11 cellular contexts compared by ENCODE assay signal in the genomic region with DNA sequence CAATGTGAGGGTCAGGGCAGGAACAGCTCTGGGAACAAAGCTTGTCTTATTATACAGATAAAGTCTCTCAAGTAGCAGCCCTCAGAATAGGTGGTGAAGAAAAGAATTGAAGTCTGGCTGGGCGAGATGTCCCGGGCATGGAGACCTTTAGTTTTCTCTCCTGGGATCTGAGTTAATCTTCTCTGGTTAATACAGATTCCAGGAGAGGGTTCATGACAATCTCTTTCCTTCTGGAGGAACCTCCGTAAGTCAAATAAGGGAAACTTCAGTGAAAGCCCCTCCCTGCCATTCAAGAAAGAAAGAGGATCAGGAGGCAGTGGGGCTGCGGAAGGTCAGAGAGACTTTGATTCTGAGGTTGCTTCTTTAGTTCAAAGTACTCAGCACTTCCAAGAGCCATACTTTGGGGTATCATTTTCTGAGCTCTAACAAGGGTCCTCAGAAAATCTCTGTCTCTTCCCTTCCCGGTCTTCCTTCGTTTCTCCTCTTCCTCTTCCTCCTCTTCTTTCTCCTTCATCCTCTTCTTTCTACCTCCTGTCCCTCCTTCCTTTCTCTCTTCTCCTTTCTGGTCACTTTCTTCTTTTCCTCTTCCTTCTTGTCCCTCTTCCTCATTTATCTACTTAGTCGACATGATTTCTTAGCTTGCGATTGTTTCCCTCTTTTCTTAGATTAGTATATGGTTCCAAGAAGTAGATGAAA. TPM values are rescaled to one million over a fixed set of nuclear protein-coding genes. Genes with fewer than 3 reads are reported as not detected.
A peak's percentile ranks its signal among the peaks of the same experiment; 100 is the strongest.
DNase-seq lines count a peak whose midpoint lies in the region; ATAC-seq, FAIRE-seq and TF ChIP-seq lines count a peak whose summit lies in the region.
"Had no signal": no experiment of that assay in that cellular context is flagged by ENCODE, and none has a peak within 500 bp of the region (broad histone marks: within the 10 kb centered on the region; RNA-seq: fewer than 3 reads in every experiment).

No MANE protein-coding gene starts in this region.

- H3K23me2 ChIP-seq in H1 (ENCODE audit: low read depth, low read length): peaks cover 9% of the 10 kb centered on the region; the same call in 1 of the 2 replicates

- H3K4me2 ChIP-seq in H1 (ENCODE audit: insufficient read depth in 1 of 2, low read depth in 2 of 2, low read length in 2 of 2): peak overlapping the region; percentile 82 to 98
- peak overlapping the region; percentile 100 for H3K4me2 ChIP-seq in osteoblast (ENCODE audit: insufficient read depth, low read length)

- no peaks in the 10 kb centered on the region; a peak in 2 of 7 replicates for H3K4me1 ChIP-seq in H1 (replicated peaks in 1 of 4; ENCODE audit: control insufficient read depth in 3 of 4, insufficient read depth in 4 of 4, low read length in 3 of 4)
- peaks cover 15% of the 10 kb centered on the region for H3K4me1 ChIP-seq in osteoblast (ENCODE audit: insufficient read depth, low read length)

- no peak overlapping the region for H2BK20ac ChIP-seq in H1 (ENCODE audit: low read length)

- H3K56ac ChIP-seq in H1 (replicated peaks; ENCODE audit: insufficient read length, low read depth, low read length): no peak overlapping the region

- H3K27ac ChIP-seq in H1 (ENCODE audit: low read depth, low read length) (no peak overlapping the region), osteoblast (ENCODE audit: low read depth, low read length) (peak overlapping the region; percentile 95)

- H4K5ac ChIP-seq in H1 (ENCODE audit: insufficient read length, low read depth, low read length): no peak overlapping the region

- H4K91ac ChIP-seq in H1 (replicated peaks; ENCODE audit: insufficient read length, low read length): no peak overlapping the region

- H3K23ac ChIP-seq in H1 (ENCODE audit: insufficient read length): no peak overlapping the region

- POLR2A ChIA-PET in H1 (lab: Charles Lee; ENCODE audit: partially characterized antibody): no interaction called here

- H3K79me2 ChIP-seq in H1 (ENCODE audit: control insufficient read depth in 1 of 2, insufficient read depth in 2 of 2, low read length in 2 of 2) (no peaks in the 10 kb centered on the region), osteoblast (ENCODE audit: insufficient read depth, low read length) (peaks cover 1% of the 10 kb centered on the region)

- H3K4ac ChIP-seq in H1 (replicated peaks; ENCODE audit: insufficient read length, low read depth, low read length): no peak overlapping the region

- DNase-seq in Caki2 (ENCODE audit: low read depth): peak; percentile 32
- DNase-seq in LNCaP clone FGC (ENCODE audit: low read depth): no peak
- DNase-seq in H1 (ENCODE audit: low read depth in 1 of 2, low spot score in 2 of 2): no peak
- DNase-seq in osteoblast (ENCODE audit: insufficient read length, low spot score, missing footprints): no peak
- no peak for DNase-seq in NOMO-1 treated with dmso at 0.1 percent for 144 hours (lab: John Stamatoyannopoulos, UW; ENCODE audit: unreplicated experiment)
- DNase-seq in D721Med (ENCODE audit: insufficient read length, low spot score): no peak
- DNase-seq in hepatic stellate cell (ENCODE audit: low spot score): no peak
- DNase-seq: body of pancreas, NCI-H748 treated with DMSO at 0.1 percent for 48 hours, thyroid gland had no signal

- H3K27me3 ChIP-seq in H1 (replicated peaks in 1 of 4; ENCODE audit: control insufficient read depth in 3 of 4, extremely low read depth in 1 of 4, insufficient read depth in 3 of 4, low read length in 3 of 4) (peaks cover 0 to 2% (median under 1%) of the 10 kb centered on the region in 4 experiments; a peak in 3 of 7 replicates), osteoblast (ENCODE audit: insufficient read depth, low read length) (no peaks in the 10 kb centered on the region)
- H3K27me3 ChIP-seq: body of pancreas, thyroid gland had no signal

- TF ChIP-seq POLR2A in H1 (IDR thresholded peaks at IDR 0.05; ENCODE audit: control extremely low read depth in 1 of 2, low read depth in 2 of 2, low read length in 2 of 2): no peak

- H2BK12ac ChIP-seq in H1 (ENCODE audit: low read depth, low read length): no peak overlapping the region

- H3K18ac ChIP-seq in H1 (ENCODE audit: extremely low read depth, low read length): no peak overlapping the region

- no peak overlapping the region for H2BK15ac ChIP-seq in H1 (ENCODE audit: low read length)

- in situ Hi-C loops in Caki2 (cut with HindIII; ENCODE audit: low pct_unique_long_range_greater_than_20kb, low sequenced_read_pairs): no loop called here

- no peaks in the 10 kb centered on the region for H4K20me1 ChIP-seq in H1 (replicated peaks in 1 of 2; ENCODE audit: control insufficient read depth in 1 of 2, insufficient read depth in 2 of 2, low read length in 2 of 2)
- no peaks in the 10 kb centered on the region for H4K20me1 ChIP-seq in osteoblast (ENCODE audit: insufficient read depth, low read length)

- no peaks in the 10 kb centered on the region for H3K36me3 ChIP-seq in H1 (ENCODE audit: control insufficient read depth in 2 of 4, insufficient read depth in 4 of 4, low read length in 3 of 4)
- H3K36me3 ChIP-seq in osteoblast (ENCODE audit: insufficient read depth, low read length): no peaks in the 10 kb centered on the region
- H3K36me3 ChIP-seq: thyroid gland had no signal

- no peak overlapping the region for H2AK5ac ChIP-seq in H1 (ENCODE audit: low read depth, low read length)

- TF ChIP-seq CTCF in LNCaP clone FGC (IDR thresholded peaks at IDR 0.05; ENCODE audit: control insufficient read depth, extremely low read depth, insufficient read depth): no peak
- no peak for TF ChIP-seq CTCF in H1 (IDR thresholded peaks at IDR 0.05; ENCODE audit: control extremely low read depth in 1 of 3, insufficient read depth in 1 of 3, low read depth in 1 of 3, low read length in 3 of 3)
- TF ChIP-seq CTCF in osteoblast (IDR thresholded peaks at IDR 0.05; ENCODE audit: extremely low read depth, low read depth, low read length): no peak
- no peak for TF ChIP-seq CTCF in D721Med (IDR thresholded peaks at IDR 0.05; ENCODE audit: insufficient read depth, missing control alignments)

- no peak overlapping the region for H2BK5ac ChIP-seq in H1 (ENCODE audit: low read depth, low read length)

- no peak overlapping the region for H3K9ac ChIP-seq in H1 (replicated peaks in 1 of 4; ENCODE audit: extremely low read depth in 1 of 4, low read depth in 3 of 4, low read length in 3 of 4)

- no peak overlapping the region for H3K14ac ChIP-seq in H1 (ENCODE audit: insufficient read length)

- H2AFZ ChIP-seq in H1 (ENCODE audit: low read length): no peak overlapping the region
- H2AFZ ChIP-seq in osteoblast (ENCODE audit: low read length): peak overlapping the region; percentile 90

- FAIRE-seq in H1 (lab: Jason Lieb, UNC): no peak
- FAIRE-seq in D721Med (lab: Jason Lieb, UNC): no peak

- ATAC-seq in GM19023 (IDR thresholded peaks at IDR 0.05; ENCODE audit: unreplicated experiment): no peak
- ATAC-seq: body of pancreas had no signal

- H3K4me3 ChIP-seq in LNCaP clone FGC (ENCODE audit: low read depth, low read length): peak overlapping the region; percentile 79
- peak overlapping the region; percentile 66 to 97 (median 80); a peak in 6 of 8 replicates for H3K4me3 ChIP-seq in H1 (ENCODE audit: extremely low read depth in 1 of 4, insufficient read depth in 2 of 4, low read depth in 3 of 4, low read length in 4 of 4)
- H3K4me3 ChIP-seq in osteoblast (ENCODE audit: insufficient read depth, low read length): peak overlapping the region; percentile 78
- H3K4me3 ChIP-seq: body of pancreas had no signal

- 44% methylated on average over 8 of the region's 8 CpGs; no CpG with 5 or more reads in 1 of the 2 experiments for WGBS in H1 (ENCODE audit: extremely low coverage in 1 of 2, insufficient coverage in 1 of 2, insufficient read length in 1 of 2, insufficient replicate concordance in 2 of 2, low coverage in 1 of 2, low lambda C conversion rate in 2 of 2, missing lambda C conversion rate in 1 of 2), 2 experiments

- TF ChIP-seq RAD21 in H1 (IDR thresholded peaks at IDR 0.05 in 1 of 2, conservative IDR thresholded peaks at IDR 0.05 in 1 of 2; ENCODE audit: low read depth in 2 of 2, low read length in 2 of 2): no peak

- no peaks in the 10 kb centered on the region for H3K79me1 ChIP-seq in H1 (ENCODE audit: low read depth, low read length)

- H3K9me3 ChIP-seq in H1 (ENCODE audit: insufficient read depth in 2 of 2, low read depth in 1 of 2, low read length in 1 of 2) (no peaks in the 10 kb centered on the region), osteoblast (ENCODE audit: low read depth, low read length) (no peaks in the 10 kb centered on the region)
- H3K9me3 ChIP-seq: body of pancreas, thyroid gland had no signal

- H2BK120ac ChIP-seq in H1 (replicated peaks; ENCODE audit: low read depth, low read length): no peak overlapping the region

- no peak overlapping the region for H4K8ac ChIP-seq in H1 (ENCODE audit: extremely low read depth, insufficient read depth, low read length)

- TF ChIP-seq EP300 in H1 (IDR thresholded peaks at IDR 0.05; ENCODE audit: borderline replicate concordance in 1 of 2, low read depth in 2 of 2, low read length in 2 of 2): no peak

- CTCF ChIA-PET in H1 (lab: Charles Lee; ENCODE audit: partially characterized antibody): interaction anchor here (0.6 to 1.4 kb wide), 7 partner anchors 102 to 451 kb away, joined by 3 to 5 read pairs (median 3); no protein-coding TSS in a partner anchor

TF ChIP-seq in H1, 55 proteins besides CTCF, POLR2A, EP300 and RAD21:
- TF ChIP-seq RNF2 (IDR thresholded peaks at IDR 0.05; ENCODE audit: borderline replicate concordance, low read depth, low read length, missing control alignments, poor library complexity, severe bottlenecking) (no peak), BCL11A (IDR thresholded peaks at IDR 0.05; ENCODE audit: low read depth in 2 of 2, low read length in 2 of 2) (no peak)
TF ChIP-seq in H1: peak in this region for 0.

RNA-seq across cellular contexts. Expression of a gene that starts 4.6 kb away (rescaled TPM):
- 13.2 and 13.8 TPM in 2 replicates for total RNA-seq in Caki2 (2014; rRNA removed; shearing (Covaris generic); ENCODE audit: low replicate concordance)
- 11.7 and 12.3 TPM in 2 replicates for total RNA-seq in H1 (2021; fragmentation: NEBNext Ultra II Directional; extraction: Animal tissue kit (Norgen Biotek cat#: 25700))
- 1.1 and 1.9 TPM in 2 replicates for polyA plus RNA-seq in H1 (2011; rRNA removed)
- 2.4 TPM for polyA plus RNA-seq in H1 (2011; cell fraction: cytosol; rRNA removed)
- polyA plus RNA-seq in H1 (2011; cell fraction: nucleus; rRNA removed): 1.1 TPM
- 3.1 to 5.6 TPM (median 3.5 TPM) in 4 replicates for polyA plus RNA-seq in H1 (2012, experiment 1 of 2)
- 0.35 TPM for polyA plus RNA-seq in H1 (2012, experiment 2 of 2)
- 8.5 TPM for polyA plus RNA-seq in H1 (2013, experiment 1 of 2)
- polyA plus RNA-seq in H1 (2013, experiment 2 of 2): 8.1 TPM
- 6.3 and 7.7 TPM in 2 replicates for polyA minus RNA-seq in H1 (2011; rRNA and poly(A)+ RNA removed)
- polyA minus RNA-seq in H1 (2011; cell fraction: cytosol; rRNA and poly(A)+ RNA removed): 5.1 TPM
- 11.6 TPM for polyA minus RNA-seq in H1 (2011; cell fraction: nucleus; rRNA and poly(A)+ RNA removed)
- total RNA-seq in osteoblast: 9.8 and 10.0 TPM in 2 replicates
